In genomic region chr1:213931804-213932203, GRCh38 we compare ENCODE assay signal across 17 cellular contexts. TPM values are rescaled to one million over a fixed set of nuclear protein-coding genes. Genes with fewer than 3 reads are reported as not detected.
DNase-seq lines count a peak whose midpoint lies in the region; ATAC-seq and TF ChIP-seq lines count a peak whose summit lies in the region.
"Had no signal": no experiment of that assay in that cellular context is flagged by ENCODE, and none has a peak within 500 bp of the region (broad histone marks: within the 10 kb centered on the region; RNA-seq: fewer than 3 reads in every experiment).

No MANE protein-coding gene starts in this region.

- peak; percentile 49 to 50 for TF ChIP-seq CTCF in GM23338 (conservative IDR thresholded peaks at IDR 0.05; ENCODE audit: low read depth in 2 of 2)

- H3K23ac ChIP-seq in neuronal stem cell (ENCODE audit: low read depth, low read length, poor library complexity) = no peak overlapping the region

- no peak overlapping the region for H3K4me3 ChIP-seq in GM23338
- H3K4me3 ChIP-seq in neuronal stem cell (ENCODE audit: low read length in 2 of 2) = no peak overlapping the region
- H3K4me3 ChIP-seq: coronary artery, pancreas, tibial nerve had no signal

- no peak overlapping the region for H3K9ac ChIP-seq in neuronal stem cell (ENCODE audit: low read depth, low read length, poor library complexity)

- no peak overlapping the region for H3K27ac Mint-ChIP-seq in GM23338
- H3K27ac Mint-ChIP-seq: stimulated activated effector memory CD8-positive, alpha-beta T cell treated with anti-CD3 and anti-CD28 coated beads, Interleukin-12 subunit alpha, Interleukin-12 subunit beta, amount 100 ng/mL, for 72 hours had no signal

- no peaks in the 10 kb centered on the region for H3K9me2 ChIP-seq in GM23338 (ENCODE audit: insufficient read depth)

- no peak overlapping the region for H3K14ac ChIP-seq in neuronal stem cell (ENCODE audit: low read length)

- no peaks in the 10 kb centered on the region for H3K4me1 ChIP-seq in GM23338 (ENCODE audit: insufficient read depth)
- H3K4me1 ChIP-seq in neuronal stem cell (ENCODE audit: control insufficient read depth in 2 of 2, insufficient read depth in 1 of 2, low read depth in 1 of 2, low read length in 2 of 2) = peaks cover 0 to 8% of the 10 kb centered on the region in 2 donors
- H3K4me1 ChIP-seq: tibial nerve had no signal

- H2BK120ac ChIP-seq in neuronal stem cell (ENCODE audit: low read depth, low read length) = no peak overlapping the region

- H2AK5ac ChIP-seq in neuronal stem cell (ENCODE audit: low read depth, low read length) = no peak overlapping the region

- H3K4ac ChIP-seq in neuronal stem cell (ENCODE audit: low read length) = no peak overlapping the region

- H3F3A ChIP-seq in GM23338 (replicated peaks; ENCODE audit: low read depth) = no peaks in the 10 kb centered on the region

- no peaks in the 10 kb centered on the region for H3K79me2 ChIP-seq in GM23338 (replicated peaks; ENCODE audit: insufficient read depth)

- H3K36me3 ChIP-seq in GM23338 (ENCODE audit: insufficient read depth) (no peaks in the 10 kb centered on the region), neuronal stem cell (replicated peaks in 1 of 2; ENCODE audit: control insufficient read depth in 2 of 2, insufficient read depth in 2 of 2, low read length in 2 of 2) (no peaks in the 10 kb centered on the region)
- H3K36me3 ChIP-seq: pancreas, tibial nerve had no signal

- H3K36me3 Mint-ChIP-seq in GM23338 (ENCODE audit: low read depth) = no peaks in the 10 kb centered on the region
- H3K36me3 Mint-ChIP-seq: CD14-positive monocyte; stimulated activated effector memory CD8-positive, alpha-beta T cell treated with anti-CD3 and anti-CD28 coated beads, Interleukin-12 subunit alpha, Interleukin-12 subunit beta, amount 100 ng/mL, for 72 hours had no signal

- H3K27me3 Mint-ChIP-seq in GM23338 (ENCODE audit: insufficient read depth, low read depth, poor library complexity) = peaks cover 5% of the 10 kb centered on the region

- H2BK15ac ChIP-seq in neuronal stem cell (ENCODE audit: low read length) = no peak overlapping the region

- ATAC-seq in GM23338 (peak; percentile 94), HG03457 (IDR thresholded peaks at IDR 0.05; ENCODE audit: unreplicated experiment) (no peak)
- ATAC-seq: pancreas; stimulated activated effector memory CD8-positive, alpha-beta T cell treated with anti-CD3 and anti-CD28 coated beads, Interleukin-12 subunit alpha, Interleukin-12 subunit beta, amount 100 ng/mL, for 72 hours had no signal

- H3K27me3 ChIP-seq in GM23338 (ENCODE audit: insufficient read depth) = no peaks in the 10 kb centered on the region
- peaks cover 0 to 9% (median 0%) of the 10 kb centered on the region in 3 experiments for H3K27me3 ChIP-seq in neuronal stem cell (ENCODE audit: control insufficient read depth in 3 of 3, insufficient read depth in 3 of 3, low read depth in 1 of 3, low read length in 3 of 3)
- H3K27me3 ChIP-seq: pancreas, tibial nerve had no signal

- peak; percentile 46 for DNase-seq in DMS53 (lab: John Stamatoyannopoulos, UW)
- no peak for DNase-seq in DMS53 treated with DMSO at 0.1 percent for 48 hours (lab: John Stamatoyannopoulos, UW; ENCODE audit: unreplicated experiment)
- DNase-seq in GM23338 (ENCODE audit: low spot score) = peak; percentile 78
- peak; percentile 11 for DNase-seq in RPMI8226
- peak; percentile 46 for DNase-seq in iPS-NIHi11 (ENCODE audit: low spot score)
- DNase-seq in neuronal stem cell (ENCODE audit: low spot score) = no peak
- DNase-seq in SIG-M5 treated with dmso at 0.1 percent for 504 hours (lab: John Stamatoyannopoulos, UW; ENCODE audit: unreplicated experiment) = no peak
- DNase-seq: 8988T, NCI-H1105 treated with DMSO at 0.1 percent for 48 hours, pancreas, T-helper 2 cell had no signal

- H3K9me3 Mint-ChIP-seq in GM23338 = no peaks in the 10 kb centered on the region; the same call in 2 of the 3 replicates

- no peaks in the 10 kb centered on the region for H3K9me3 ChIP-seq in neuronal stem cell (replicated peaks in 1 of 2; ENCODE audit: control insufficient read depth in 2 of 2, insufficient read depth in 1 of 2, low read depth in 1 of 2, low read length in 2 of 2)
- H3K9me3 ChIP-seq: pancreas, tibial nerve had no signal

- H3K27ac ChIP-seq in GM23338 (ENCODE audit: low read depth) = no peak overlapping the region
- no peak overlapping the region for H3K27ac ChIP-seq in neuronal stem cell (replicated peaks; ENCODE audit: low read length)
- H3K27ac ChIP-seq: coronary artery, epithelial cell of prostate, pancreas, tibial nerve had no signal

- H3K18ac ChIP-seq in neuronal stem cell (ENCODE audit: low read length) = no peak overlapping the region

- H3K4me1 Mint-ChIP-seq in GM23338 = no peaks in the 10 kb centered on the region
- H3K4me1 Mint-ChIP-seq: CD14-positive monocyte; stimulated activated effector memory CD8-positive, alpha-beta T cell treated with anti-CD3 and anti-CD28 coated beads, Interleukin-12 subunit alpha, Interleukin-12 subunit beta, amount 100 ng/mL, for 72 hours had no signal

- H4K20me1 ChIP-seq in GM23338 (replicated peaks; ENCODE audit: insufficient read depth) = no peaks in the 10 kb centered on the region

- no peak overlapping the region for H3K4me3 Mint-ChIP-seq in GM23338
- H3K4me3 Mint-ChIP-seq: stimulated activated effector memory CD8-positive, alpha-beta T cell treated with anti-CD3 and anti-CD28 coated beads, Interleukin-12 subunit alpha, Interleukin-12 subunit beta, amount 100 ng/mL, for 72 hours had no signal

- no peak overlapping the region for H4K91ac ChIP-seq in neuronal stem cell (ENCODE audit: low read depth, low read length, poor library complexity)

- no peak overlapping the region for H4K8ac ChIP-seq in neuronal stem cell (ENCODE audit: low read depth, low read length)

- no peaks in the 10 kb centered on the region for H3K79me1 ChIP-seq in neuronal stem cell (ENCODE audit: low read depth, low read length)

- no CpG with 5 or more reads among the region's 9 CpGs for WGBS in neuronal stem cell (ENCODE audit: extremely low coverage in 2 of 2, insufficient read length in 2 of 2, insufficient replicate concordance in 1 of 2), 2 donors

- H3K4me2 ChIP-seq in GM23338 (no peak overlapping the region), neuronal stem cell (ENCODE audit: insufficient read depth, low read length, poor library complexity, severe bottlenecking) (no peak overlapping the region)

- no peak overlapping the region for H2BK12ac ChIP-seq in neuronal stem cell (ENCODE audit: low read length)

- H2BK5ac ChIP-seq in neuronal stem cell (ENCODE audit: low read length) = no peak overlapping the region

- H2AFZ ChIP-seq in GM23338 (no peak overlapping the region), neuronal stem cell (ENCODE audit: low read length) (no peak overlapping the region)

TF ChIP-seq in GM23338, 12 proteins besides CTCF, POLR2A, EP300 and RAD21 (continues in another document):
- TF ChIP-seq STAT1 (IDR thresholded peaks at IDR 0.05; ENCODE audit: unreplicated experiment) (no peak), ZNF331 (CRISPR knock-in tag; IDR thresholded peaks at IDR 0.05; ENCODE audit: low read depth) (no peak), POLR2AphosphoS5 (IDR thresholded peaks at IDR 0.05; ENCODE audit: low read depth) (no peak), JUNB (IDR thresholded peaks at IDR 0.05; ENCODE audit: unreplicated experiment) (no peak), NANOG (IDR thresholded peaks at IDR 0.05; ENCODE audit: borderline replicate concordance) (no peak), CREB1 (CRISPR knock-in tag; IDR thresholded peaks at IDR 0.05; ENCODE audit: low read depth) (no peak), EZH2 (IDR thresholded peaks at IDR 0.05; ENCODE audit: low read depth, unreplicated experiment) (no peak), ETS1 (IDR thresholded peaks at IDR 0.05) (no peak), REST (IDR thresholded peaks at IDR 0.05; ENCODE audit: unreplicated experiment) (no peak), EZH2phosphoT487 (IDR thresholded peaks at IDR 0.05; ENCODE audit: unreplicated experiment) (no peak), ZNF114 (CRISPR knock-in tag; IDR thresholded peaks at IDR 0.05) (no peak)

RNA-seq across cellular contexts. Expression of gene PROX1, which starts 56.0 kb away (rescaled TPM):
- 0.39 and 0.49 TPM in 2 replicates for total RNA-seq in GM23338 (2014; rRNA removed; shearing (Covaris generic))
- polyA plus RNA-seq in GM23338 (2016; fragmentation: Nextera tagmentation; extraction: Ambion mirVana) = 0.66 and 0.92 TPM in 2 replicates
- polyA plus RNA-seq in neuronal stem cell (2013, experiment 1 of 2) = 2.1 TPM
- polyA plus RNA-seq in neuronal stem cell (2013, experiment 2 of 2) = 2.3 TPM
- polyA plus RNA-seq: CD14-positive monocyte had no signal

Comparison
In these comparisons a context has a peak if more than half of its experiments do, and no peak if none do; other contexts are left out.
1. DNase-seq: peak in DMS53 (single experiment), GM23338 (single experiment), RPMI8226 (single experiment) and iPS-NIHi11 (single experiment); none in DMS53 treated with DMSO at 0.1 percent for 48 hours (single experiment), neuronal stem cell (single experiment) and SIG-M5 treated with dmso at 0.1 percent for 504 hours (single experiment).